ENCODE assay signal across 26 cellular contexts in the genomic region with DNA sequence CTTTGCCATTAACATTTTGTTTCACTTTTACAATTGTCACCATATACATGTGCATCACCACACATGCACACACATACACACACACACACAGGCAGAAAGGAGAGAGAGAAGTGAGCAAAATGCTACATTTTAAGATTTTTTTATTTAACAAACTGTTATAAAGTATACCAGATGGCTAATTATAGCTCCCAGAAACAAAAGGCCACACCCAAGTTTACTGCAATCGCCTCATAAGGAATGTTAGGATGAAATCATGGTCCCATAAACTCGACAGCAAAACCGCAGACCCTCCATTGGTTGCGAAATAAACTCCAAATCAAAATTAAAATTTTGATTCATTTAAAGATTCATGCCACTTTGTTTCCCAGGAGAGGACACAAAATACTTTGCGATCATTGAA. TPM values are rescaled to one million over a fixed set of nuclear protein-coding genes. Genes with fewer than 3 reads are reported as not detected.
DNase-seq lines count a peak whose midpoint lies in the region; ATAC-seq, FAIRE-seq and TF ChIP-seq lines count a peak whose summit lies in the region.
"Had no signal": no experiment of that assay in that cellular context is flagged by ENCODE, and none has a peak within 500 bp of the region (broad histone marks: within the 10 kb centered on the region; RNA-seq: fewer than 3 reads in every experiment).

No MANE protein-coding gene starts in this region.

- TF ChIP-seq CTCF in PC-3 (conservative IDR thresholded peaks at IDR 0.05; ENCODE audit: low read depth, low read length) (no peak), fibroblast of the aortic adventitia (IDR thresholded peaks at IDR 0.05; ENCODE audit: insufficient read depth, low read length) (no peak), body of pancreas (IDR thresholded peaks at IDR 0.05) (no peak)

- no TSS peak for BruUV-seq in PC-3 (replicated peaks; lab: Mats Ljungman, UMichigan)

- no peaks in the 10 kb centered on the region for H3F3A ChIP-seq in PC-3 (ENCODE audit: low read length, unreplicated experiment)

- TF ChIP-seq POLR2A in body of pancreas (IDR thresholded peaks at IDR 0.05), result no peak
- TF ChIP-seq POLR2A in GM12891 (IDR thresholded peaks at IDR 0.05; ENCODE audit: low read depth, low read length), result no peak

- peak; percentile 31 for DNase-seq in A172 (ENCODE audit: low spot score)
- DNase-seq in GM04503 (ENCODE audit: low read depth), result peak; percentile 83
- peak; percentile 3 for DNase-seq in PC-3
- DNase-seq in fibroblast of the aortic adventitia (ENCODE audit: low read depth), result peak; percentile 47
- no peak for DNase-seq in islet precursor cell
- no peak for DNase-seq in body of pancreas
- DNase-seq in GM12891 (ENCODE audit: insufficient read length, low spot score), result no peak
- no peak for DNase-seq in NCI-H2107 treated with DMSO at 0.1 percent for 48 hours (lab: John Stamatoyannopoulos, UW; ENCODE audit: unreplicated experiment)
- DNase-seq: activated CD8-positive, alpha-beta memory T cell treated with anti-CD3 and anti-CD28 coated beads, Interleukin-2, amount 50 U/mL, for 48 hours; activated effector memory CD4-positive, alpha-beta T cell treated with Interleukin-2 at 50 U/mL for 16 hours; activated naive CD8-positive, alpha-beta T cell treated with anti-CD3 and anti-CD28 coated beads, Interleukin-2, amount 50 U/mL, for 24 hours; CD4-positive, CD25-positive, alpha-beta regulatory T cell; DMS 273 treated with DMSO at 0.1 percent for 48 hours; gastrocnemius medialis; GF-D8; H9; mammary epithelial cell; naive B cell; NCI-H146; NCI-H774; occipital lobe; PC-9; SJCRH30; upper lobe of left lung had no signal

- CTCF ChIA-PET in PC-3 (lab: Charles Lee), result interaction anchor here (0.6 to 1.0 kb wide), 2 partner anchors 327 to 488 kb away, joined by 3 to 5 read pairs; no protein-coding TSS in a partner anchor

- no peaks in the 10 kb centered on the region for H4K20me1 ChIP-seq in PC-3 (ENCODE audit: low read length)

- H3K9me3 ChIP-seq in PC-3 (ENCODE audit: low read length) (no peaks in the 10 kb centered on the region), body of pancreas (no peaks in the 10 kb centered on the region)
- H3K9me3 ChIP-seq: gastrocnemius medialis, SJCRH30, upper lobe of left lung had no signal

- H2AFZ ChIP-seq in PC-3 (ENCODE audit: low read length), result no peak overlapping the region
- H2AFZ ChIP-seq: PC-9 had no signal

- H3K27ac ChIP-seq in PC-3 (ENCODE audit: low read length), result no peak overlapping the region
- H3K27ac ChIP-seq in body of pancreas, result no peak overlapping the region
- H3K27ac ChIP-seq: gastrocnemius medialis, PC-9, SJCRH30, upper lobe of left lung, VCaP had no signal

- no peak overlapping the region for H3K4me3 ChIP-seq in PC-3 (ENCODE audit: low read length)
- H3K4me3 ChIP-seq in fibroblast of the aortic adventitia (ENCODE audit: low read depth, low read length), result no peak overlapping the region
- no peak overlapping the region for H3K4me3 ChIP-seq in body of pancreas
- H3K4me3 ChIP-seq: gastrocnemius medialis, PC-9, SJCRH30, upper lobe of left lung had no signal

- no peak overlapping the region for H3K9ac ChIP-seq in PC-3 (ENCODE audit: low read length)

- H3K27me3 ChIP-seq in PC-3 (ENCODE audit: low read length) (no peaks in the 10 kb centered on the region), body of pancreas (no peaks in the 10 kb centered on the region)
- H3K27me3 ChIP-seq: gastrocnemius medialis, SJCRH30, upper lobe of left lung had no signal

- no peaks in the 10 kb centered on the region for H3K36me3 ChIP-seq in PC-3 (ENCODE audit: low read depth, low read length)
- H3K36me3 ChIP-seq in body of pancreas (replicated peaks in 1 of 2; ENCODE audit: insufficient read depth in 1 of 2, low read depth in 2 of 2), result no peaks in the 10 kb centered on the region
- H3K36me3 ChIP-seq: SJCRH30, upper lobe of left lung had no signal

- no peaks in the 10 kb centered on the region for H3K9me2 ChIP-seq in PC-3 (replicated peaks; ENCODE audit: low read length)

- no peak overlapping the region for H3K4me2 ChIP-seq in PC-3 (ENCODE audit: low read length)
- H3K4me2 ChIP-seq: PC-9 had no signal

- FAIRE-seq in GM12891 (lab: Jason Lieb, UNC), result no peak
- FAIRE-seq: bronchial epithelial cell had no signal

- no peaks in the 10 kb centered on the region for H3K79me2 ChIP-seq in PC-3 (ENCODE audit: low read length)

- no peak for ATAC-seq in PC-3
- no peak for ATAC-seq in body of pancreas
- ATAC-seq: activated naive CD8-positive, alpha-beta T cell treated with anti-CD3 and anti-CD28 coated beads, Interleukin-2, amount 50 U/mL, for 24 hours had no signal

- H3K4me1 ChIP-seq in PC-3 (ENCODE audit: insufficient read depth, low read length) (no peaks in the 10 kb centered on the region), body of pancreas (no peaks in the 10 kb centered on the region)
- H3K4me1 ChIP-seq: SJCRH30 had no signal

- 92 to 95% methylated on average over 5 of the region's 5 CpGs for WGBS in body of pancreas, 2 donors

- intact Hi-C loops in PC-3 (cut with micrococcal nuclease) (no loop called here), body of pancreas (cut with DNase I) (no loop called here)

- POLR2A ChIA-PET in PC-3 (lab: Charles Lee; ENCODE audit: unreplicated experiment), result no interaction called here

TF ChIP-seq in GM12891, 5 proteins besides CTCF, POLR2A, EP300 and RAD21:
- TF ChIP-seq POU2F2 (IDR thresholded peaks at IDR 0.05; ENCODE audit: low read depth, low read length) (no peak), TAF1 (IDR thresholded peaks at IDR 0.05; ENCODE audit: low read depth, low read length) (no peak), POLR2AphosphoS5 (IDR thresholded peaks at IDR 0.05; ENCODE audit: low read depth, low read length) (no peak), PAX5 (IDR thresholded peaks at IDR 0.05; ENCODE audit: insufficient read depth, low read length, severe bottlenecking) (no peak), SPI1 (IDR thresholded peaks at IDR 0.05; ENCODE audit: low read depth, low read length) (no peak)

RNA-seq across cellular contexts. Expression of a gene that starts 16.1 kb away (rescaled TPM):
- total RNA-seq in A172 (2014; rRNA removed; shearing (Covaris generic)), result 4.1 and 5.3 TPM in 2 replicates
- total RNA-seq in PC-3 (2014; rRNA removed), result 3.0 and 3.9 TPM in 2 replicates
- 5.0 and 5.8 TPM in 2 replicates for total RNA-seq in fibroblast of the aortic adventitia (ENCODE audit: low replicate concordance)
- total RNA-seq in body of pancreas, result 1 to 10 TPM in 1 of 2 donors, under 1 TPM in 1; 0.78 to 5.6 TPM
- polyA plus RNA-seq in GM12891 (2012; ENCODE audit: low read depth, missing spikeins), result 2.3 TPM

RNA-seq across cellular contexts. Expression of a gene that starts 37.7 kb away (rescaled TPM):
- 4.0 and 5.7 TPM in 2 replicates for total RNA-seq in A172 (2014; rRNA removed; shearing (Covaris generic))
- total RNA-seq in PC-3 (2014; rRNA removed) (4.0 and 5.5 TPM in 2 replicates), fibroblast of the aortic adventitia (ENCODE audit: low replicate concordance) (8.9 and 9.6 TPM in 2 replicates), body of pancreas (10 to 100 TPM in 1 of 2 donors, 1 to 10 TPM in 1; 2.6 to 10.9 TPM)
- polyA plus RNA-seq in GM12891 (2012; ENCODE audit: low read depth, missing spikeins), result 9.3 TPM

Comparison
In these comparisons a context has a peak if more than half of its experiments do, and no peak if none do; other contexts are left out.
1. DNase-seq: peak in A172 (single experiment), GM04503 (single experiment), PC-3 (single experiment) and fibroblast of the aortic adventitia (single experiment); none in islet precursor cell (single experiment), body of pancreas (0 of 4), GM12891 (single experiment) and NCI-H2107 treated with DMSO at 0.1 percent for 48 hours (single experiment).